In genomic region chr10:93991596-93992284, GRCh38 we compare ENCODE assay signal across 8 cellular contexts. TPM values are rescaled to one million over a fixed set of nuclear protein-coding genes. Genes with fewer than 3 reads are reported as not detected.
DNase-seq lines count a peak whose midpoint lies in the region; ATAC-seq and TF ChIP-seq lines count a peak whose summit lies in the region.

No MANE protein-coding gene starts in this region.

- peak overlapping the region; percentile 21 for H3K4me3 ChIP-seq in smooth muscle cell

- 6% methylated on average over 8 of the region's 8 CpGs for WGBS in smooth muscle cell (ENCODE audit: low lambda C conversion rate)

- no peaks in the 10 kb centered on the region for H3K36me3 Mint-ChIP-seq in HFFc6 (ENCODE audit: low read depth)
- H3K36me3 Mint-ChIP-seq in stimulated activated naive B cell treated with anti-CD40 and anti-IgM and Interleukin-4, amounts not matched to agents 10 μg/mL and 1 μg/mL and 100 μg/mL, for 72 hours = no peaks in the 10 kb centered on the region
- no peaks in the 10 kb centered on the region for H3K36me3 Mint-ChIP-seq in activated CD4-positive, alpha-beta T cell treated with anti-CD3 and anti-CD28 coated beads for 36 hours (ENCODE audit: low read depth)

- H3K4me1 Mint-ChIP-seq in HFFc6 (ENCODE audit: low read depth) = peaks cover 32% of the 10 kb centered on the region
- H3K4me1 Mint-ChIP-seq in stimulated activated naive B cell treated with anti-CD40 and anti-IgM and Interleukin-4, amounts not matched to agents 10 μg/mL and 1 μg/mL and 100 μg/mL, for 72 hours = peaks cover 0 to 7% of the 10 kb centered on the region in 2 donors
- H3K4me1 Mint-ChIP-seq in activated CD4-positive, alpha-beta T cell treated with anti-CD3 and anti-CD28 coated beads for 36 hours = peaks cover 6% of the 10 kb centered on the region

- DNase-seq in HFFc6 = peak; percentile 39
- DNase-seq in T47D (ENCODE audit: low read depth in 1 of 2, low spot score in 1 of 2) = peak; percentile 78 to 94
- peak; percentile 97 for DNase-seq in islet precursor cell
- peak; percentile 19 for DNase-seq in smooth muscle cell (lab: John Stamatoyannopoulos, UW; ENCODE audit: unreplicated experiment)
- DNase-seq in stimulated activated CD4-positive, alpha-beta T cell treated with anti-CD3 and anti-CD28 coated beads, Interleukin-4, amount 100 ng/mL, for 4 hours = no peak
- DNase-seq in stimulated activated naive B cell treated with anti-CD40 and anti-IgM and Interleukin-4, amounts not matched to agents 10 μg/mL and 1 μg/mL and 100 μg/mL, for 72 hours = no peak
- no peak for DNase-seq in activated CD4-positive, alpha-beta T cell treated with anti-CD3 and anti-CD28 coated beads for 36 hours

- H3K4me2 ChIP-seq in smooth muscle cell = peak overlapping the region; percentile 76

- H3K27ac Mint-ChIP-seq in HFFc6 = no peak overlapping the region
- no peak overlapping the region for H3K27ac Mint-ChIP-seq in stimulated activated naive B cell treated with anti-CD40 and anti-IgM and Interleukin-4, amounts not matched to agents 10 μg/mL and 1 μg/mL and 100 μg/mL, for 72 hours
- no peak overlapping the region for H3K27ac Mint-ChIP-seq in activated CD4-positive, alpha-beta T cell treated with anti-CD3 and anti-CD28 coated beads for 36 hours

- ATAC-seq in GM21825 (IDR thresholded peaks at IDR 0.05; ENCODE audit: unreplicated experiment) = no peak
- ATAC-seq in stimulated activated naive B cell treated with anti-CD40 and anti-IgM and Interleukin-4, amounts not matched to agents 10 μg/mL and 1 μg/mL and 100 μg/mL, for 72 hours (replicated peaks) = no peak
- ATAC-seq in activated CD4-positive, alpha-beta T cell treated with anti-CD3 and anti-CD28 coated beads for 36 hours = no peak

- peaks cover 14% of the 10 kb centered on the region for H3K27me3 Mint-ChIP-seq in HFFc6 (ENCODE audit: insufficient read depth)
- peaks cover 49 to 67% of the 10 kb centered on the region in 2 donors for H3K27me3 Mint-ChIP-seq in stimulated activated naive B cell treated with anti-CD40 and anti-IgM and Interleukin-4, amounts not matched to agents 10 μg/mL and 1 μg/mL and 100 μg/mL, for 72 hours
- H3K27me3 Mint-ChIP-seq in activated CD4-positive, alpha-beta T cell treated with anti-CD3 and anti-CD28 coated beads for 36 hours = peaks cover 55% of the 10 kb centered on the region

- H2AFZ ChIP-seq in smooth muscle cell (ENCODE audit: low read depth) = peak overlapping the region; percentile 9

- no peaks in the 10 kb centered on the region for H3K27me3 ChIP-seq in smooth muscle cell (ENCODE audit: low read depth)

- H3K9me3 Mint-ChIP-seq in HFFc6 = no peaks in the 10 kb centered on the region
- peaks cover 3 to 5% of the 10 kb centered on the region in 2 donors for H3K9me3 Mint-ChIP-seq in stimulated activated naive B cell treated with anti-CD40 and anti-IgM and Interleukin-4, amounts not matched to agents 10 μg/mL and 1 μg/mL and 100 μg/mL, for 72 hours
- H3K9me3 Mint-ChIP-seq in activated CD4-positive, alpha-beta T cell treated with anti-CD3 and anti-CD28 coated beads for 36 hours (ENCODE audit: low read depth) = no peaks in the 10 kb centered on the region

- H3K27ac ChIP-seq in smooth muscle cell (ENCODE audit: low read depth) = peak overlapping the region; percentile 54

- H3K79me2 ChIP-seq in smooth muscle cell (ENCODE audit: low read depth) = peaks cover 16% of the 10 kb centered on the region

- H4K20me1 ChIP-seq in smooth muscle cell (ENCODE audit: low read depth) = no peaks in the 10 kb centered on the region

- H3K36me3 ChIP-seq in smooth muscle cell (ENCODE audit: low read depth) = no peaks in the 10 kb centered on the region

- in situ Hi-C loops in T47D (cut with HindIII; ENCODE audit: low pct_unique_long_range_greater_than_20kb, low sequenced_read_pairs) = no loop called here

- no peaks in the 10 kb centered on the region for H3K9me3 ChIP-seq in smooth muscle cell (replicated peaks; ENCODE audit: low read depth)

- H3K4me3 Mint-ChIP-seq in HFFc6 = peak overlapping the region; percentile 56
- no peak overlapping the region for H3K4me3 Mint-ChIP-seq in stimulated activated naive B cell treated with anti-CD40 and anti-IgM and Interleukin-4, amounts not matched to agents 10 μg/mL and 1 μg/mL and 100 μg/mL, for 72 hours
- no peak overlapping the region for H3K4me3 Mint-ChIP-seq in activated CD4-positive, alpha-beta T cell treated with anti-CD3 and anti-CD28 coated beads for 36 hours

- POLR2A ChIA-PET in activated CD4-positive, alpha-beta T cell treated with anti-CD3 and anti-CD28 coated beads for 36 hours (lab: Charles Lee) = no interaction called here

- peaks cover 27% of the 10 kb centered on the region for H3F3A ChIP-seq in smooth muscle cell (ENCODE audit: low read depth)

- CTCF ChIA-PET in activated CD4-positive, alpha-beta T cell treated with anti-CD3 and anti-CD28 coated beads for 36 hours (lab: Charles Lee) = no interaction called here

- peaks cover 20% of the 10 kb centered on the region for H3K4me1 ChIP-seq in smooth muscle cell (ENCODE audit: low read depth)

- no peak overlapping the region for H3K9ac ChIP-seq in smooth muscle cell (ENCODE audit: low read depth)

- intact Hi-C loops in activated CD4-positive, alpha-beta T cell treated with anti-CD3 and anti-CD28 coated beads for 36 hours (cut with DNase I, micrococcal nuclease) = no loop called here

- TF ChIP-seq CTCF in HFFc6 (IDR thresholded peaks at IDR 0.05) (no peak), smooth muscle cell (IDR thresholded peaks at IDR 0.05; ENCODE audit: borderline replicate concordance, insufficient read depth, poor library complexity, severe bottlenecking) (no peak)

RNA-seq across cellular contexts. Expression of gene PLCE1, which starts 2.0 kb away (rescaled TPM):
- total RNA-seq in HFFc6 (2021; fragmentation: NEBNext Ultra II Directional; extraction: Animal tissue kit (Norgen Biotek cat#: 25700)) = under 1 TPM; 0.41 to 0.74 (median 0.47) TPM
- total RNA-seq in smooth muscle cell = 4.5 and 5.6 TPM in 2 replicates
- 2.1 and 4.0 TPM in 2 replicates for polyA plus RNA-seq in smooth muscle cell
- total RNA-seq in activated CD4-positive, alpha-beta T cell treated with anti-CD3 and anti-CD28 coated beads for 36 hours = under 1 TPM; 0.02 to 0.04 TPM

Comparison
In these comparisons a context has a peak if more than half of its experiments do, and no peak if none do; other contexts are left out.
1. DNase-seq: peak in HFFc6 (single experiment), T47D (2 of 2), islet precursor cell (single experiment) and smooth muscle cell (single experiment); none in stimulated activated CD4-positive, alpha-beta T cell treated with anti-CD3 and anti-CD28 coated beads, Interleukin-4, amount 100 ng/mL, for 4 hours (0 of 2), stimulated activated naive B cell treated with anti-CD40 and anti-IgM and Interleukin-4, amounts not matched to agents 10 μg/mL and 1 μg/mL and 100 μg/mL, for 72 hours (single experiment) and activated CD4-positive, alpha-beta T cell treated with anti-CD3 and anti-CD28 coated beads for 36 hours (single experiment).